In the genomic region with DNA sequence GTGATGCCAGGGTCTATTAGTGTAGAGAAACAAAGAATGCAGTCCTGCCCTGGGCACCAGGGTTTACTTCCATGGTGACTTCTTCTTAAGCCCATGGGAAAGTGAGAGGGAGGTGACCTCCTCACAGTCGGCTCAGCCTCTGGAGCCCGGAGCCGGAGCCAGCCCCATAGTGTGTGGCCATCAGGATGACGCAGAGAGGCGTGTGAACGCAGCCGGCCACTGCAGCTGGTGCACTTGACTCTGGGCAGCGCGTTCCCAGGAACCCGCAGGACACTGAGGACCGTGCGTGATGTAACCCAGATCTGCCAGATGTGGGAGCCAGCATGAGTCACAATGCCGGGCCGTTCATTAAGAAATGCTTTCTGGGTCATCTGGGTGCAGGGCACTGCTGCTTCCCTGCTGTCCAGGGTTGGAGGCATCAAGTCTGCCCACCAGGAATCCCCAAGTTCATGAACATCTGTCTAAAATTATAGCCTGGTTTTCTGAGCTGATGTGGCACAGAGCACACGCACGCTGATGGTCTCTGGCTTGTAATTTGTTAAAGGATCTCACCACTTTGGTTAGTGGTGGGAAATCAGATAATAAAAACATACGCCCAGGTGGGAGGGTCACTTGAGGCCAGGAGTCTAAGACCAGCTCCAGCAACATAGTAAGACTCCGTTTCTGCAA, we compare ENCODE assay signal across 9 cellular contexts.
DNase-seq lines count a peak whose midpoint lies in the region; ATAC-seq and TF ChIP-seq lines count a peak whose summit lies in the region.
"Had no signal": no experiment of that assay in that cellular context is flagged by ENCODE, and none has a peak within 500 bp of the region (broad histone marks: within the 10 kb centered on the region; RNA-seq: fewer than 3 reads in every experiment).

No MANE protein-coding gene starts in this region.

- H3K36me3 Mint-ChIP-seq in nephron (ENCODE audit: low read depth) = no peaks in the 10 kb centered on the region
- peaks cover 15% of the 10 kb centered on the region for H3K36me3 Mint-ChIP-seq in activated T-helper 1 cell treated with anti-CD3 and anti-CD28 coated beads, Interleukin-12 subunit alpha, Interleukin-12 subunit beta, Interleukin-2, Interleukin-4 antibody, amounts not matched to agents 30 ng/mL and 10 ng/mL and 1 ng/mL, durations not matched to agents 14 hours and 24 hours and 36 hours (ENCODE audit: low read depth)

- H3K4me3 ChIP-seq in fibroblast of the aortic adventitia (ENCODE audit: low read depth, low read length) = peak overlapping the region; percentile 54
- H3K4me3 ChIP-seq: BLaER1 had no signal

- peak overlapping the region; percentile 14 to 54 (median 49) for H3K27ac Mint-ChIP-seq in nephron
- H3K27ac Mint-ChIP-seq in activated T-helper 1 cell treated with anti-CD3 and anti-CD28 coated beads, Interleukin-12 subunit alpha, Interleukin-12 subunit beta, Interleukin-2, Interleukin-4 antibody, amounts not matched to agents 30 ng/mL and 10 ng/mL and 1 ng/mL, durations not matched to agents 14 hours and 24 hours and 36 hours = no peak overlapping the region

- DNase-seq in NCI-H2029 (lab: John Stamatoyannopoulos, UW) (peak; percentile 72), NCI-H2029 treated with DMSO at 0.1 percent for 48 hours (lab: John Stamatoyannopoulos, UW) (no peak), fibroblast of the aortic adventitia (ENCODE audit: low read depth) (peak; percentile 98), Kasumi-1 (lab: John Stamatoyannopoulos, UW) (no peak)
- DNase-seq in activated T-helper 1 cell treated with anti-CD3 and anti-CD28 coated beads, Interleukin-12 subunit alpha, Interleukin-12 subunit beta, Interleukin-2, Interleukin-4 antibody, amounts not matched to agents 30 ng/mL and 10 ng/mL and 1 ng/mL, durations not matched to agents 14 hours and 24 hours and 36 hours (ENCODE audit: low spot score) = no peak

- peaks cover 52% of the 10 kb centered on the region for H3K4me1 Mint-ChIP-seq in nephron
- peaks cover 17% of the 10 kb centered on the region for H3K4me1 Mint-ChIP-seq in activated T-helper 1 cell treated with anti-CD3 and anti-CD28 coated beads, Interleukin-12 subunit alpha, Interleukin-12 subunit beta, Interleukin-2, Interleukin-4 antibody, amounts not matched to agents 30 ng/mL and 10 ng/mL and 1 ng/mL, durations not matched to agents 14 hours and 24 hours and 36 hours (ENCODE audit: low read depth)

- intact Hi-C loops in activated T-helper 1 cell treated with anti-CD3 and anti-CD28 coated beads, Interleukin-12 subunit alpha, Interleukin-12 subunit beta, Interleukin-2, Interleukin-4 antibody, amounts not matched to agents 30 ng/mL and 10 ng/mL and 1 ng/mL, durations not matched to agents 14 hours and 24 hours and 36 hours (cut with micrococcal nuclease) = no loop called here

- ATAC-seq in SK-N-SH treated with all-trans-retinoic acid at 6 μM for 48 hours = peak; percentile 98
- no peak for ATAC-seq in HG03095 (IDR thresholded peaks at IDR 0.05; ENCODE audit: unreplicated experiment)

- H3K27me3 Mint-ChIP-seq in nephron (ENCODE audit: low read depth) = peaks cover 15% of the 10 kb centered on the region
- no peaks in the 10 kb centered on the region for H3K27me3 Mint-ChIP-seq in activated T-helper 1 cell treated with anti-CD3 and anti-CD28 coated beads, Interleukin-12 subunit alpha, Interleukin-12 subunit beta, Interleukin-2, Interleukin-4 antibody, amounts not matched to agents 30 ng/mL and 10 ng/mL and 1 ng/mL, durations not matched to agents 14 hours and 24 hours and 36 hours (ENCODE audit: insufficient read depth)

- H3K4me3 Mint-ChIP-seq in nephron = peak overlapping the region in 2 of 3 experiments; percentile 47 to 51
- no peak overlapping the region for H3K4me3 Mint-ChIP-seq in activated T-helper 1 cell treated with anti-CD3 and anti-CD28 coated beads, Interleukin-12 subunit alpha, Interleukin-12 subunit beta, Interleukin-2, Interleukin-4 antibody, amounts not matched to agents 30 ng/mL and 10 ng/mL and 1 ng/mL, durations not matched to agents 14 hours and 24 hours and 36 hours

- no peak for TF ChIP-seq CTCF in fibroblast of the aortic adventitia (IDR thresholded peaks at IDR 0.05; ENCODE audit: insufficient read depth, low read length)
- TF ChIP-seq CTCF in nephron (IDR thresholded peaks at IDR 0.05; ENCODE audit: unreplicated experiment in 3 of 3) = no peak

- no peaks in the 10 kb centered on the region for H3K9me3 Mint-ChIP-seq in nephron
- H3K9me3 Mint-ChIP-seq in activated T-helper 1 cell treated with anti-CD3 and anti-CD28 coated beads, Interleukin-12 subunit alpha, Interleukin-12 subunit beta, Interleukin-2, Interleukin-4 antibody, amounts not matched to agents 30 ng/mL and 10 ng/mL and 1 ng/mL, durations not matched to agents 14 hours and 24 hours and 36 hours = peaks cover 3% of the 10 kb centered on the region

TF ChIP-seq in SK-N-SH treated with all-trans-retinoic acid at 6 μM for 48 hours, 23 proteins besides CTCF, POLR2A, EP300 and RAD21 (continues in another document):
- TF ChIP-seq ISL1 (CRISPR knock-in tag; IDR thresholded peaks at IDR 0.05) = peak; percentile 70
- TF ChIP-seq PPARA (CRISPR knock-in tag; IDR thresholded peaks at IDR 0.05; ENCODE audit: borderline replicate concordance) = no peak
- TF ChIP-seq TOX (CRISPR knock-in tag; IDR thresholded peaks at IDR 0.05; ENCODE audit: borderline replicate concordance) = peak; percentile 77; the same call in 1 of the 2 replicates
- no peak for TF ChIP-seq BACH2 (CRISPR knock-in tag; IDR thresholded peaks at IDR 0.05; ENCODE audit: borderline replicate concordance)
- TF ChIP-seq ZFP3 (CRISPR knock-in tag; IDR thresholded peaks at IDR 0.05) = peak; percentile 93; the same call in 1 of the 2 replicates
- peak; percentile 100 for TF ChIP-seq TCF4 (CRISPR knock-in tag; IDR thresholded peaks at IDR 0.05; ENCODE audit: borderline replicate concordance)
- peak; percentile 89 for TF ChIP-seq ESRRG (CRISPR knock-in tag; IDR thresholded peaks at IDR 0.05)
- 0 out of 2 replicates have a peak, but pooled peaks have one; percentile 44 for TF ChIP-seq ZNF8 (CRISPR knock-in tag; IDR thresholded peaks at IDR 0.05)
- TF ChIP-seq, protein P1, sequence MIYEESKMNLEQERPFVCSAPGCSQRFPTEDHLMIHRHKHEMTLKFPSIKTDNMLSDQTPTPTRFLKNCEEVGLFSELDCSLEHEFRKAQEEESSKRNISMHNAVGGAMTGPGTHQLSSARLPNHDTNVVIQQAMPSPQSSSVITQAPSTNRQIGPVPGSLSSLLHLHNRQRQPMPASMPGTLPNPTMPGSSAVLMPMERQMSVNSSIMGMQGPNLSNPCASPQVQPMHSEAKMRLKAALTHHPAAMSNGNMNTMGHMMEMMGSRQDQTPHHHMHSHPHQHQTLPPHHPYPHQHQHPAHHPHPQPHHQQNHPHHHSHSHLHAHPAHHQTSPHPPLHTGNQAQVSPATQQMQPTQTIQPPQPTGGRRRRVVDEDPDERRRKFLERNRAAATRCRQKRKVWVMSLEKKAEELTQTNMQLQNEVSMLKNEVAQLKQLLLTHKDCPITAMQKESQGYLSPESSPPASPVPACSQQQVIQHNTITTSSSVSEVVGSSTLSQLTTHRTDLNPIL (CRISPR knock-in tag; IDR thresholded peaks at IDR 0.05; ENCODE audit: low read depth) = peak; percentile 94
- TF ChIP-seq GLIS3 (CRISPR knock-in tag; IDR thresholded peaks at IDR 0.05) = peak; percentile 65
- TF ChIP-seq, protein P2, sequence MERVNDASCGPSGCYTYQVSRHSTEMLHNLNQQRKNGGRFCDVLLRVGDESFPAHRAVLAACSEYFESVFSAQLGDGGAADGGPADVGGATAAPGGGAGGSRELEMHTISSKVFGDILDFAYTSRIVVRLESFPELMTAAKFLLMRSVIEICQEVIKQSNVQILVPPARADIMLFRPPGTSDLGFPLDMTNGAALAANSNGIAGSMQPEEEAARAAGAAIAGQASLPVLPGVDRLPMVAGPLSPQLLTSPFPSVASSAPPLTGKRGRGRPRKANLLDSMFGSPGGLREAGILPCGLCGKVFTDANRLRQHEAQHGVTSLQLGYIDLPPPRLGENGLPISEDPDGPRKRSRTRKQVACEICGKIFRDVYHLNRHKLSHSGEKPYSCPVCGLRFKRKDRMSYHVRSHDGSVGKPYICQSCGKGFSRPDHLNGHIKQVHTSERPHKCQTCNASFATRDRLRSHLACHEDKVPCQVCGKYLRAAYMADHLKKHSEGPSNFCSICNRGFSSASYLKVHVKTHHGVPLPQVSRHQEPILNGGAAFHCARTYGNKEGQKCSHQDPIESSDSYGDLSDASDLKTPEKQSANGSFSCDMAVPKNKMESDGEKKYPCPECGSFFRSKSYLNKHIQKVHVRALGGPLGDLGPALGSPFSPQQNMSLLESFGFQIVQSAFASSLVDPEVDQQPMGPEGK (CRISPR knock-in tag; IDR thresholded peaks at IDR 0.05; ENCODE audit: borderline replicate concordance) = peak; percentile 22; the same call in 1 of the 2 replicates
- TF ChIP-seq ZNF70 (CRISPR knock-in tag; IDR thresholded peaks at IDR 0.05) = no peak; the same call in 1 of the 2 replicates
- TF ChIP-seq ZFP30 (CRISPR knock-in tag; IDR thresholded peaks at IDR 0.05) = 0 out of 2 replicates have a peak, but pooled peaks have one; percentile 25
- TF ChIP-seq, protein P3, sequence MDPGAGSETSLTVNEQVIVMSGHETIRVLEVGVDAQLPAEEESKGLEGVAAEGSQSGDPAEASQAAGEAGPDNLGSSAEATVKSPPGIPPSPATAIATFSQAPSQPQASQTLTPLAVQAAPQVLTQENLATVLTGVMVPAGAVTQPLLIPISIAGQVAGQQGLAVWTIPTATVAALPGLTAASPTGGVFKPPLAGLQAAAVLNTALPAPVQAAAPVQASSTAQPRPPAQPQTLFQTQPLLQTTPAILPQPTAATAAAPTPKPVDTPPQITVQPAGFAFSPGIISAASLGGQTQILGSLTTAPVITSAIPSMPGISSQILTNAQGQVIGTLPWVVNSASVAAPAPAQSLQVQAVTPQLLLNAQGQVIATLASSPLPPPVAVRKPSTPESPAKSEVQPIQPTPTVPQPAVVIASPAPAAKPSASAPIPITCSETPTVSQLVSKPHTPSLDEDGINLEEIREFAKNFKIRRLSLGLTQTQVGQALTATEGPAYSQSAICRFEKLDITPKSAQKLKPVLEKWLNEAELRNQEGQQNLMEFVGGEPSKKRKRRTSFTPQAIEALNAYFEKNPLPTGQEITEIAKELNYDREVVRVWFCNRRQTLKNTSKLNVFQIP (CRISPR knock-in tag; IDR thresholded peaks at IDR 0.05; ENCODE audit: borderline replicate concordance, low read depth) = 0 out of 2 replicates have a peak, but pooled peaks have one; percentile 70
- 0 out of 2 replicates have a peak, but pooled peaks have one; percentile 5 for TF ChIP-seq CSDC2 (CRISPR knock-in tag; IDR thresholded peaks at IDR 0.05)

Comparison
In these comparisons a context has a peak if more than half of its experiments do, and no peak if none do; other contexts are left out.
1. DNase-seq: peak in NCI-H2029 (single experiment) and fibroblast of the aortic adventitia (single experiment); none in NCI-H2029 treated with DMSO at 0.1 percent for 48 hours (single experiment), Kasumi-1 (0 of 2) and activated T-helper 1 cell treated with anti-CD3 and anti-CD28 coated beads, Interleukin-12 subunit alpha, Interleukin-12 subunit beta, Interleukin-2, Interleukin-4 antibody, amounts not matched to agents 30 ng/mL and 10 ng/mL and 1 ng/mL, durations not matched to agents 14 hours and 24 hours and 36 hours (single experiment).